Comparison of ENCODE assay signal across 10 cellular contexts in genomic region chr22:19959587-19960490, GRCh38. TPM values are rescaled to one million over a fixed set of nuclear protein-coding genes. Genes with fewer than 3 reads are reported as not detected.
DNase-seq lines count a peak whose midpoint lies in the region; ATAC-seq and TF ChIP-seq lines count a peak whose summit lies in the region.
"Had no signal": no experiment of that assay in that cellular context is flagged by ENCODE, and none has a peak within 500 bp of the region (broad histone marks: within the 10 kb centered on the region; RNA-seq: fewer than 3 reads in every experiment).

No MANE protein-coding gene starts in this region.

- peak overlapping the region; percentile 71 for H3K4me3 Mint-ChIP-seq in Calu3 (ENCODE audit: low read depth, unreplicated experiment)
- no peak overlapping the region for H3K4me3 Mint-ChIP-seq in stimulated activated naive CD8-positive, alpha-beta T cell treated with anti-CD3 and anti-CD28 coated beads, Interleukin-15, amount 100 ng/mL, for 72 hours
- H3K4me3 Mint-ChIP-seq: activated T-helper 17 cell treated with anti-CD3 and anti-CD28 coated beads, Interleukin-2, amount 50 U/mL, for 72 hours had no signal

- intact Hi-C loops in Calu3 (cut with micrococcal nuclease; ENCODE audit: unreplicated experiment): no loop called here
- intact Hi-C loops in left ventricle myocardium superior (cut with micrococcal nuclease): no loop called here
- intact Hi-C loops in psoas muscle (cut with DNase I): no loop called here

- H3K4me1 ChIP-seq in psoas muscle: peaks cover 24% of the 10 kb centered on the region

- H3K4me3 ChIP-seq in psoas muscle: peak overlapping the region; percentile 6

- ATAC-seq in left ventricle myocardium superior: peak; percentile 19
- no peak for ATAC-seq in psoas muscle
- no peak for ATAC-seq in esophagus mucosa
- ATAC-seq in stimulated activated naive CD8-positive, alpha-beta T cell treated with anti-CD3 and anti-CD28 coated beads, Interleukin-15, amount 100 ng/mL, for 72 hours: no peak
- ATAC-seq: activated T-helper 17 cell treated with anti-CD3 and anti-CD28 coated beads, Interleukin-2, amount 50 U/mL, for 72 hours had no signal

- WGBS in psoas muscle, 3 donors: 51 to 60% (median 56%) methylated on average over 12 to 13 of the region's 13 CpGs

- peak overlapping the region; percentile 9 for H3K27ac ChIP-seq in psoas muscle
- H3K27ac ChIP-seq: C4-2B had no signal

- peaks cover 0 to 23% of the 10 kb centered on the region in 2 donors for H3K36me3 ChIP-seq in psoas muscle (ENCODE audit: insufficient read depth in 1 of 2, low read depth in 1 of 2)

- no peak for TF ChIP-seq CTCF in Calu3 (IDR thresholded peaks at IDR 0.05; ENCODE audit: unreplicated experiment)
- no peak for TF ChIP-seq CTCF in psoas muscle (IDR thresholded peaks at IDR 0.05)

- BruUV-seq in Calu3 (replicated peaks; lab: Mats Ljungman, UMichigan): no TSS peak

- no peaks in the 10 kb centered on the region for H3K27me3 ChIP-seq in psoas muscle (ENCODE audit: insufficient read depth in 3 of 3, low read length in 2 of 3)

- peak overlapping the region; percentile 75 for H3K27ac Mint-ChIP-seq in Calu3 (ENCODE audit: unreplicated experiment)
- peak overlapping the region in 1 of 2 donors; percentile 27 for H3K27ac Mint-ChIP-seq in stimulated activated naive CD8-positive, alpha-beta T cell treated with anti-CD3 and anti-CD28 coated beads, Interleukin-15, amount 100 ng/mL, for 72 hours
- H3K27ac Mint-ChIP-seq: activated T-helper 17 cell treated with anti-CD3 and anti-CD28 coated beads, Interleukin-2, amount 50 U/mL, for 72 hours had no signal

- no peaks in the 10 kb centered on the region for H3K9me3 ChIP-seq in psoas muscle

- peaks cover 42% of the 10 kb centered on the region for H3K4me1 Mint-ChIP-seq in Calu3 (ENCODE audit: low read depth, unreplicated experiment)
- peaks cover 50% of the 10 kb centered on the region for H3K4me1 Mint-ChIP-seq in stimulated activated naive CD8-positive, alpha-beta T cell treated with anti-CD3 and anti-CD28 coated beads, Interleukin-15, amount 100 ng/mL, for 72 hours

- no peaks in the 10 kb centered on the region for H3K9me3 Mint-ChIP-seq in Calu3 (ENCODE audit: low read depth, unreplicated experiment)
- no peaks in the 10 kb centered on the region for H3K9me3 Mint-ChIP-seq in stimulated activated naive CD8-positive, alpha-beta T cell treated with anti-CD3 and anti-CD28 coated beads, Interleukin-15, amount 100 ng/mL, for 72 hours
- H3K9me3 Mint-ChIP-seq: activated T-helper 17 cell treated with anti-CD3 and anti-CD28 coated beads, Interleukin-2, amount 50 U/mL, for 72 hours had no signal

- CTCF ChIA-PET in Calu3 (lab: Charles Lee): no interaction called here

- DNase-seq in Calu3 (no peak), amniotic epithelial cell (ENCODE audit: low read depth) (peak; percentile 55), left ventricle myocardium superior (peak; percentile 35), psoas muscle (peak in 1 of 2 donors; percentile 17), pons (ENCODE audit: low spot score) (no peak), germinal center (ENCODE audit: low spot score) (no peak)
- DNase-seq in stimulated activated naive CD8-positive, alpha-beta T cell treated with anti-CD3 and anti-CD28 coated beads, Interleukin-15, amount 100 ng/mL, for 72 hours: no peak

- H3K27me3 Mint-ChIP-seq in Calu3 (ENCODE audit: unreplicated experiment): no peaks in the 10 kb centered on the region
- no peaks in the 10 kb centered on the region for H3K27me3 Mint-ChIP-seq in stimulated activated naive CD8-positive, alpha-beta T cell treated with anti-CD3 and anti-CD28 coated beads, Interleukin-15, amount 100 ng/mL, for 72 hours
- H3K27me3 Mint-ChIP-seq: activated T-helper 17 cell treated with anti-CD3 and anti-CD28 coated beads, Interleukin-2, amount 50 U/mL, for 72 hours had no signal

- peaks cover 60% of the 10 kb centered on the region for H3K36me3 Mint-ChIP-seq in Calu3 (ENCODE audit: insufficient read depth, unreplicated experiment)

RNA-seq across cellular contexts. Expression of gene TXNRD2, which starts 18.2 kb away (rescaled TPM):
- total RNA-seq in Calu3 (2022) (33.7 and 36.3 TPM in 2 replicates), left ventricle myocardium superior (42.4 TPM), psoas muscle (10 to 100 TPM; 18.4 to 35.1 (median 24.5) TPM), esophagus mucosa (11.7 TPM)
- polyA plus RNA-seq in psoas muscle: 10 to 100 TPM; 13.7 to 23.5 (median 16.0) TPM

RNA-seq across cellular contexts. Expression of gene COMT, which starts 18.3 kb away (rescaled TPM):
- total RNA-seq in Calu3 (2022): 165 and 170 TPM in 2 replicates
- total RNA-seq in left ventricle myocardium superior: 83.4 TPM
- total RNA-seq in psoas muscle: 100 to 1,000 TPM in 2 of 4 donors, 10 to 100 TPM in 2; 63.6 to 146 (median 115) TPM
- polyA plus RNA-seq in psoas muscle: 100 to 1,000 TPM; 100 to 142 (median 117) TPM
- 146 TPM for total RNA-seq in esophagus mucosa

RNA-seq across cellular contexts. Expression of gene ARVCF, which starts 56.8 kb away (rescaled TPM):
- total RNA-seq in Calu3 (2022): 19.7 and 21.7 TPM in 2 replicates
- 26.8 TPM for total RNA-seq in left ventricle myocardium superior
- total RNA-seq in psoas muscle: 10 to 100 TPM in 2 of 4 donors, 1 to 10 TPM in 2; 8.7 to 28.0 (median 14.8) TPM
- 1 to 10 TPM; 3.6 to 7.3 (median 7.0) TPM for polyA plus RNA-seq in psoas muscle
- 3.1 TPM for total RNA-seq in esophagus mucosa

Comparison
In these comparisons a context has a peak if more than half of its experiments do, and no peak if none do; other contexts are left out.
1. DNase-seq: peak in amniotic epithelial cell (single experiment) and left ventricle myocardium superior (single experiment); none in Calu3 (single experiment), pons (single experiment), stimulated activated naive CD8-positive, alpha-beta T cell treated with anti-CD3 and anti-CD28 coated beads, Interleukin-15, amount 100 ng/mL, for 72 hours (0 of 2) and germinal center (single experiment).